In genomic region chr22:38468761-38469305, GRCh38 we compare ENCODE assay signal across 14 cellular contexts. TPM values are rescaled to one million over a fixed set of nuclear protein-coding genes. Genes with fewer than 3 reads are reported as not detected.
A peak's percentile ranks its signal among the peaks of the same experiment; 100 is the strongest.
DNase-seq lines count a peak whose midpoint lies in the region; ATAC-seq and TF ChIP-seq lines count a peak whose summit lies in the region.
"Had no signal": no experiment of that assay in that cellular context is flagged by ENCODE, and none has a peak within 500 bp of the region (broad histone marks: within the 10 kb centered on the region; RNA-seq: fewer than 3 reads in every experiment).

No MANE protein-coding gene starts in this region.

- H3K79me2 ChIP-seq in fibroblast of lung (ENCODE audit: control insufficient read depth, insufficient read depth, low read length) = peaks cover 14% of the 10 kb centered on the region

- H3K4me3 ChIP-seq in fibroblast of lung (replicated peaks in 1 of 4; ENCODE audit: control extremely low read depth in 1 of 4, insufficient read depth in 1 of 4, low read depth in 3 of 4, low read length in 4 of 4) = peak overlapping the region; percentile 65 to 94 (median 78)

- H3K36me3 ChIP-seq in fibroblast of lung (ENCODE audit: control insufficient read depth, insufficient read depth, low read length) = no peaks in the 10 kb centered on the region
- H3K36me3 ChIP-seq: esophagus squamous epithelium, Peyer's patch had no signal

- H3K4me1 ChIP-seq in fibroblast of lung (ENCODE audit: control insufficient read depth, extremely low read depth, insufficient read depth, low read length) = peaks cover 12% of the 10 kb centered on the region

- no peaks in the 10 kb centered on the region for H3K27me3 ChIP-seq in fibroblast of lung (ENCODE audit: control insufficient read depth, insufficient read depth, low read length)
- H3K27me3 ChIP-seq: Peyer's patch had no signal

- no peaks in the 10 kb centered on the region for H3K9me3 Mint-ChIP-seq in neural crest cell

- H3K27ac Mint-ChIP-seq in neural crest cell (ENCODE audit: unreplicated experiment) = no peak overlapping the region

- DNase-seq in Right ventricle myocardium inferior (ENCODE audit: missing footprints) (peak; percentile 51), left ventricle myocardium superior (no peak), fibroblast of lung (ENCODE audit: low read depth in 2 of 2) (no peak), neural crest cell (ENCODE audit: low read depth, low spot score) (no peak), SHP77 treated with DMSO at 0.1 percent for 48 hours (lab: John Stamatoyannopoulos, UW) (no peak), NCI-H510A (lab: John Stamatoyannopoulos, UW) (no peak), SKM-1 (lab: John Stamatoyannopoulos, UW; ENCODE audit: unreplicated experiment) (no peak)
- DNase-seq: ACHN, activated T-cell treated with anti-CD3 and anti-CD28 coated beads for 4 hours, esophagus squamous epithelium had no signal

- no peak for TF ChIP-seq CTCF in fibroblast of lung (conservative IDR thresholded peaks at IDR 0.05 in 1 of 2, IDR thresholded peaks at IDR 0.05 in 1 of 2; ENCODE audit: low read depth in 1 of 2, low read length in 2 of 2)
- TF ChIP-seq CTCF in neural crest cell (conservative IDR thresholded peaks at IDR 0.05) = no peak

- no peak for ATAC-seq in Right ventricle myocardium inferior
- no peak for ATAC-seq in left ventricle myocardium superior
- no peak for ATAC-seq in HG02759 (IDR thresholded peaks at IDR 0.05; ENCODE audit: unreplicated experiment)

- H3K36me3 Mint-ChIP-seq in neural crest cell (ENCODE audit: low read depth) = no peaks in the 10 kb centered on the region

- no peaks in the 10 kb centered on the region for H4K20me1 ChIP-seq in fibroblast of lung (ENCODE audit: control insufficient read depth, extremely low read depth, insufficient read depth, low read length)

- H3K9me3 ChIP-seq in fibroblast of lung (ENCODE audit: control insufficient read depth, insufficient read depth, low read depth, low read length) = no peaks in the 10 kb centered on the region
- H3K9me3 ChIP-seq: esophagus squamous epithelium, Peyer's patch had no signal

- peak overlapping the region; percentile 79 for H3K4me2 ChIP-seq in fibroblast of lung (ENCODE audit: extremely low read depth, insufficient read depth, low read length)

- H3K9ac ChIP-seq in fibroblast of lung (ENCODE audit: insufficient read depth, low read length) = peak overlapping the region; percentile 82

- H3K27ac ChIP-seq in fibroblast of lung (ENCODE audit: insufficient read depth, low read length) = no peak overlapping the region

- intact Hi-C loops in Right ventricle myocardium inferior (cut with DNase I) (no loop called here), left ventricle myocardium superior (cut with micrococcal nuclease) (no loop called here)

- peaks cover 9% of the 10 kb centered on the region for H3K27me3 Mint-ChIP-seq in neural crest cell (ENCODE audit: low read depth)

- peaks cover 18% of the 10 kb centered on the region for H3K4me1 Mint-ChIP-seq in neural crest cell

- peak overlapping the region; percentile 41 for H3K4me3 Mint-ChIP-seq in neural crest cell

- H2AFZ ChIP-seq in fibroblast of lung (ENCODE audit: low read length) = no peak overlapping the region

RNA-seq across cellular contexts. Expression of gene KDELR3, which starts 0.9 kb away (rescaled TPM):
- 4.4 TPM for total RNA-seq in Right ventricle myocardium inferior
- 4.2 TPM for total RNA-seq in left ventricle myocardium superior
- 42.1 and 78.8 TPM in 2 replicates for total RNA-seq in fibroblast of lung
- 161 and 305 TPM in 2 replicates for polyA plus RNA-seq in fibroblast of lung
- 102 and 170 TPM in 2 replicates for polyA plus RNA-seq in fibroblast of lung (2012)
- 86.3 and 150 TPM in 2 replicates for polyA minus RNA-seq in fibroblast of lung (ENCODE audit: low replicate concordance)
- 5.1 and 5.3 TPM in 2 replicates for total RNA-seq in neural crest cell

RNA-seq across cellular contexts. Expression of gene KCNJ4, which starts 13.8 kb away (rescaled TPM):
- 16.0 TPM for total RNA-seq in Right ventricle myocardium inferior
- total RNA-seq in left ventricle myocardium superior = 20.5 TPM
- total RNA-seq in fibroblast of lung = not detected in 2 replicates
- not detected in 2 replicates for polyA plus RNA-seq in fibroblast of lung
- not detected in 2 replicates for polyA plus RNA-seq in fibroblast of lung (2012)
- polyA minus RNA-seq in fibroblast of lung (ENCODE audit: low replicate concordance) = not detected in 2 replicates
- total RNA-seq in neural crest cell = 4.0 and 4.4 TPM in 2 replicates
- total RNA-seq: esophagus squamous epithelium, Peyer's patch, renal cortical epithelial cell had no signal
- polyA plus RNA-seq: liver had no signal

RNA-seq across cellular contexts. Expression of gene DDX17, which starts 37.3 kb away (rescaled TPM):
- total RNA-seq in Right ventricle myocardium inferior (195 TPM), left ventricle myocardium superior (212 TPM), fibroblast of lung (362 and 420 TPM in 2 replicates), neural crest cell (485 and 500 TPM in 2 replicates)
- polyA plus RNA-seq in fibroblast of lung = 244 and 325 TPM in 2 replicates
- 86.7 and 115 TPM in 2 replicates for polyA plus RNA-seq in fibroblast of lung (2012)
- polyA minus RNA-seq in fibroblast of lung (ENCODE audit: low replicate concordance) = 215 and 259 TPM in 2 replicates
